In the genomic region with DNA sequence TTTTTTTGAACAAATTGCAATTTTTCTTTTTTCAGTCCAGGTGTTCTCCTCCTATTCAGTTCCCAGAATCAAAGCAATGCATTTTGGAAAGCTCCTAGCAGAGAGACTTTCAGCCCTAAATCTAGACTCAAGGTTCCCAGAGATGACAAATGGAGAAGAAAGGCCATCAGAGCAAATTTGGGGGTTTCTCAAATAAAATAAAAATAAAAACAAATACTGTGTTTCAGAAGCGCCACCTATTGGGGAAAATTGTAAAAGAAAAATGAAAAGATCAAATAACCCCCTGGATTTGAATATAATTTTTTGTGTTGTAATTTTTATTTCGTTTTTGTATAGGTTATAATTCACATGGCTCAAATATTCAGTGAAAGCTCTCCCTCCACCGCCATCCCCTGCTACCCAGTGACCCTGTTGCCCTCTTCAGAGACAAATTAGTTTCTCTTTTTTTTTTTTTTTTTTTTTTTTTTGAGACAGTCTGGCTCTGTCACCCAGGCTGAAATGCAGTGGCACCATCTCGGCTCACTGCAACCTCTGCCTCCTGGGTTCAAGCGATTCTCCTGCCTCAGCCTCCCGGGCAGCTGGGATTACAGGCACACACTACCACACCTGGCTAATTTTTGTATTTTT, we compare ENCODE assay signal across 7 cellular contexts. TPM values are rescaled to one million over a fixed set of nuclear protein-coding genes. Genes with fewer than 3 reads are reported as not detected.
DNase-seq lines count a peak whose midpoint lies in the region; ATAC-seq, FAIRE-seq and TF ChIP-seq lines count a peak whose summit lies in the region.

No MANE protein-coding gene starts in this region.

- no peaks in the 10 kb centered on the region for H3K4me1 ChIP-seq in astrocyte (ENCODE audit: insufficient read depth, low read length)

- H2AFZ ChIP-seq in astrocyte (ENCODE audit: low read depth, low read length): no peak overlapping the region

- H4K20me1 ChIP-seq in astrocyte (ENCODE audit: insufficient read depth, low read length): no peaks in the 10 kb centered on the region

- no peaks in the 10 kb centered on the region for H3K36me3 ChIP-seq in astrocyte (ENCODE audit: insufficient read depth, low read length)

- H3K9me3 ChIP-seq in astrocyte (ENCODE audit: insufficient read depth, low read depth, low read length): no peaks in the 10 kb centered on the region

- H3K79me2 ChIP-seq in astrocyte (ENCODE audit: insufficient read depth, low read length): no peaks in the 10 kb centered on the region

- no peaks in the 10 kb centered on the region for H3K4me1 Mint-ChIP-seq in astrocyte (ENCODE audit: low read depth, unreplicated experiment)
- no peaks in the 10 kb centered on the region for H3K4me1 Mint-ChIP-seq in mesothelial cell of epicardium

- H3K36me3 Mint-ChIP-seq in astrocyte (ENCODE audit: low read depth, unreplicated experiment) (no peaks in the 10 kb centered on the region), mesothelial cell of epicardium (no peaks in the 10 kb centered on the region)

- no peak overlapping the region for H3K27ac Mint-ChIP-seq in astrocyte (ENCODE audit: unreplicated experiment)
- no peak overlapping the region for H3K27ac Mint-ChIP-seq in mesothelial cell of epicardium

- H3K4me3 Mint-ChIP-seq in astrocyte (ENCODE audit: unreplicated experiment) (no peak overlapping the region), mesothelial cell of epicardium (no peak overlapping the region)

- H3K9ac ChIP-seq in astrocyte (ENCODE audit: low read length): no peak overlapping the region

- FAIRE-seq in astrocyte (lab: Jason Lieb, UNC): no peak

- TF ChIP-seq CTCF in astrocyte (IDR thresholded peaks at IDR 0.05; ENCODE audit: insufficient read depth, low read depth, low read length) (peak; percentile 52), mesothelial cell of epicardium (IDR thresholded peaks at IDR 0.05; ENCODE audit: unreplicated experiment) (peak; percentile 80)

- no peak for ATAC-seq in HG03460 (IDR thresholded peaks at IDR 0.05; ENCODE audit: unreplicated experiment)

- peaks cover 39% of the 10 kb centered on the region for H3K27me3 Mint-ChIP-seq in astrocyte (ENCODE audit: low read depth, unreplicated experiment)
- peaks cover 50% of the 10 kb centered on the region for H3K27me3 Mint-ChIP-seq in mesothelial cell of epicardium (ENCODE audit: low read depth)

- DNase-seq in G401 (ENCODE audit: low spot score) (peak; percentile 47), Kasumi-1 (lab: John Stamatoyannopoulos, UW) (peak; percentile 30 to 47), astrocyte (ENCODE audit: low read depth) (no peak), mesothelial cell of epicardium (ENCODE audit: low spot score in 2 of 2, unreplicated experiment in 2 of 2) (no peak), activated gamma-delta T cell (lab: John Stamatoyannopoulos, UW) (no peak)
- no peak for DNase-seq in stimulated activated CD4-positive, alpha-beta T cell treated with anti-CD3 and anti-CD28 coated beads, Interleukin-12 subunit alpha, Interleukin-12 subunit beta, amount 100 ng/mL, for 4 hours

- H3K9me3 Mint-ChIP-seq in astrocyte (ENCODE audit: unreplicated experiment): no peaks in the 10 kb centered on the region
- no peaks in the 10 kb centered on the region for H3K9me3 Mint-ChIP-seq in mesothelial cell of epicardium

- in situ Hi-C loops in G401 (cut with HindIII; ENCODE audit: low sequenced_read_pairs): no loop called here

- H3K27ac ChIP-seq in astrocyte (ENCODE audit: low read depth, low read length): no peak overlapping the region

- no peak overlapping the region for H3K4me2 ChIP-seq in astrocyte (ENCODE audit: low read length)

- H3K27me3 ChIP-seq in astrocyte (ENCODE audit: insufficient read depth, low read length): peaks cover 13% of the 10 kb centered on the region

- H3K4me3 ChIP-seq in astrocyte (ENCODE audit: insufficient read depth, low read depth, low read length): no peak overlapping the region

RNA-seq across cellular contexts. Expression of gene UBE4A, which starts 6.2 kb away (rescaled TPM):
- total RNA-seq in G401 (2014; rRNA removed; shearing (Covaris generic)): 24.3 and 35.0 TPM in 2 replicates
- total RNA-seq in astrocyte (38.8 and 40.6 TPM in 2 replicates), mesothelial cell of epicardium (40.5 to 41.5 TPM (median 41.5 TPM) in 3 replicates)

RNA-seq across cellular contexts. Expression of gene CD3G, which starts 9.1 kb away (rescaled TPM):
- not detected in 2 replicates for total RNA-seq in G401 (2014; rRNA removed; shearing (Covaris generic))
- not detected in 2 replicates for total RNA-seq in astrocyte
- not detected in 3 replicates for total RNA-seq in mesothelial cell of epicardium

RNA-seq across cellular contexts. Expression of gene CD3D, which starts 10.7 kb away (rescaled TPM):
- not detected in 2 replicates for total RNA-seq in G401 (2014; rRNA removed; shearing (Covaris generic))
- 0.61 TPM in 1 of 2 replicates, not detected in the other for total RNA-seq in astrocyte
- not detected in 3 replicates for total RNA-seq in mesothelial cell of epicardium

RNA-seq across cellular contexts. Expression of gene ATP5MG, which starts 48.2 kb away (rescaled TPM):
- 146 and 244 TPM in 2 replicates for total RNA-seq in G401 (2014; rRNA removed; shearing (Covaris generic))
- total RNA-seq in astrocyte (182 and 194 TPM in 2 replicates), mesothelial cell of epicardium (168 to 188 TPM (median 180 TPM) in 3 replicates)

RNA-seq across cellular contexts. Expression of gene CD3E, which starts 48.7 kb away (rescaled TPM):
- not detected in 2 replicates for total RNA-seq in G401 (2014; rRNA removed; shearing (Covaris generic))
- total RNA-seq in astrocyte (not detected in 2 replicates), mesothelial cell of epicardium (not detected in 3 replicates)

Comparison
In these comparisons a context has a peak if more than half of its experiments do, and no peak if none do; other contexts are left out.
1. DNase-seq: peak in G401 (single experiment) and Kasumi-1 (2 of 2); none in astrocyte (single experiment), mesothelial cell of epicardium (0 of 2), stimulated activated CD4-positive, alpha-beta T cell treated with anti-CD3 and anti-CD28 coated beads, Interleukin-12 subunit alpha, Interleukin-12 subunit beta, amount 100 ng/mL, for 4 hours (single experiment) and activated gamma-delta T cell (single experiment).